In the genomic region with DNA sequence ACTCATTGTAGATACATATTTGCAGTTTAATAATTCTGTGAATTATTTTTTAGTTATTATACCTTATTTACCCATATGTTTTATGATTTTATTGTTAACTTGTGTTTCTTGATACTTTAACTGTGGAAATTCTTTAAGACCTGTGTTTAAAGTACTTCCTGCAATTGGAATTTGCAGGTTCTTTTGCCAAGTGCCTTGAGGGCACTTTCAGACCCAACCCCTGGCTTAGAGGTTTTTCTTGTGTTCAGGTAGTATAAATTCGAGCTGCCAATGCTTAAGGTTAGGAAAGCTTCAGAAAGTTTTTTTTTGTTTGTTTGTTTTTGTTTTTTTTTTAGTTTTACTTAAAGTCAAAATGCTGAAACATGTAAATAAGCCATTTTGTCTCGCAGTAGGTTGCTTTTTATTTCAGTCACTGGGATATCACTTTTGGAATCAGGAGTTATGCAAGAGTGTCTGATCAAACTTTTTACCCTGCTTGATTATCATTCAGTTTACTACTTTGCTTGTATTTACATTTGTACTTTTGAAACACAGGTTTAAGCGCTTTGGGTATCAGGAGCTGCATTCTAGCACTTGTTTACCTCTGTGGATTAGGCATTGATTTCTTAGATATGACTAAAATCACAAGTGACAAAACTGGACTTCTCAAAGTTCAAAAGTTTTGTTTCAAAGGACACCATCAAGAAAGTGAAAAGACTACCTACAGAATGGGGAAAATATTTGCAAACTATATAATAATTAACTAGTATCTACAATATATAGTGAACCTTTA, we compare ENCODE assay signal across 1 cellular context.
A peak's percentile ranks its signal among the peaks of the same experiment; 100 is the strongest.
TF ChIP-seq lines count a peak whose summit lies in the region.

No MANE protein-coding gene starts in this region.

TF ChIP-seq in HepG2, 621 proteins besides CTCF, POLR2A, EP300 and RAD21 (continued from another document and continues in another):
- TF ChIP-seq, protein P1, sequence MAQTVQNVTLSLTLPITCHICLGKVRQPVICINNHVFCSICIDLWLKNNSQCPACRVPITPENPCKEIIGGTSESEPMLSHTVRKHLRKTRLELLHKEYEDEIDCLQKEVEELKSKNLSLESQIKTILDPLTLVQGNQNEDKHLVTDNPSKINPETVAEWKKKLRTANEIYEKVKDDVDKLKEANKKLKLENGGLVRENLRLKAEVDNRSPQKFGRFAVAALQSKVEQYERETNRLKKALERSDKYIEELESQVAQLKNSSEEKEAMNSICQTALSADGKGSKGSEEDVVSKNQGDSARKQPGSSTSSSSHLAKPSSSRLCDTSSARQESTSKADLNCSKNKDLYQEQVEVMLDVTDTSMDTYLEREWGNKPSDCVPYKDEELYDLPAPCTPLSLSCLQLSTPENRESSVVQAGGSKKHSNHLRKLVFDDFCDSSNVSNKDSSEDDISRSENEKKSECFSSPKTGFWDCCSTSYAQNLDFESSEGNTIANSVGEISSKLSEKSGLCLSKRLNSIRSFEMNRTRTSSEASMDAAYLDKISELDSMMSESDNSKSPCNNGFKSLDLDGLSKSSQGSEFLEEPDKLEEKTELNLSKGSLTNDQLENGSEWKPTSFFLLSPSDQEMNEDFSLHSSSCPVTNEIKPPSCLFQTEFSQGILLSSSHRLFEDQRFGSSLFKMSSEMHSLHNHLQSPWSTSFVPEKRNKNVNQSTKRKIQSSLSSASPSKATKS (CRISPR knock-in tag; IDR thresholded peaks at IDR 0.05), result no peak
- TF ChIP-seq ZMYM4 (CRISPR knock-in tag; IDR thresholded peaks at IDR 0.05) (peak; percentile 68; the same call in 1 of the 2 replicates), ARID2 (CRISPR knock-in tag; IDR thresholded peaks at IDR 0.05; ENCODE audit: borderline replicate concordance) (no peak), NCOR1 (IDR thresholded peaks at IDR 0.05; ENCODE audit: borderline replicate concordance, low read length) (peak; percentile 93), HOXA3 (CRISPR knock-in tag; IDR thresholded peaks at IDR 0.05) (0 out of 2 replicates have a peak, but pooled peaks have one; percentile 18), ZNF644 (CRISPR knock-in tag; IDR thresholded peaks at IDR 0.05; ENCODE audit: low read depth) (no peak), ZSCAN22 (CRISPR knock-in tag; IDR thresholded peaks at IDR 0.05) (no peak), ZFP36 (IDR thresholded peaks at IDR 0.05; ENCODE audit: borderline replicate concordance, low read depth, low read length, partially characterized antibody) (no peak), TBP (CRISPR knock-in tag; IDR thresholded peaks at IDR 0.05) (no peak), ZHX2 (IDR thresholded peaks at IDR 0.05; ENCODE audit: low read depth) (no peak), ZHX2 (CRISPR knock-in tag; IDR thresholded peaks at IDR 0.05; ENCODE audit: borderline replicate concordance) (no peak), ZNF362 (CRISPR knock-in tag; IDR thresholded peaks at IDR 0.05; ENCODE audit: borderline replicate concordance) (peak; percentile 53; the same call in 1 of the 2 replicates), ZNF562 (CRISPR knock-in tag; IDR thresholded peaks at IDR 0.05; ENCODE audit: borderline replicate concordance) (no peak), HOXD1 (CRISPR knock-in tag; IDR thresholded peaks at IDR 0.05) (no peak), GATAD2A (CRISPR knock-in tag; IDR thresholded peaks at IDR 0.05) (peak; percentile 91), DZIP1 (CRISPR knock-in tag; IDR thresholded peaks at IDR 0.05) (no peak), POGZ (CRISPR knock-in tag; IDR thresholded peaks at IDR 0.05) (peak; percentile 40; the same call in 1 of the 2 replicates), GZF1 (CRISPR knock-in tag; IDR thresholded peaks at IDR 0.05) (peak; percentile 62; the same call in 1 of the 2 replicates), ZNF230 (CRISPR knock-in tag; IDR thresholded peaks at IDR 0.05) (no peak), CCAR2 (optimal IDR thresholded peaks at IDR 0.05; ENCODE audit: low read depth, low read length) (no peak), HOXA5 (CRISPR knock-in tag; IDR thresholded peaks at IDR 0.05) (0 out of 2 replicates have a peak, but pooled peaks have one; percentile 70), TBX2 (CRISPR knock-in tag; IDR thresholded peaks at IDR 0.05; ENCODE audit: borderline replicate concordance) (peak; percentile 38; the same call in 1 of the 2 replicates), ZNF343 (CRISPR knock-in tag; IDR thresholded peaks at IDR 0.05) (no peak), ZNF253 (CRISPR knock-in tag; IDR thresholded peaks at IDR 0.05; ENCODE audit: borderline replicate concordance) (no peak), PAF1 (CRISPR knock-in tag; IDR thresholded peaks at IDR 0.05) (no peak), ZNF281 (CRISPR knock-in tag; IDR thresholded peaks at IDR 0.05; ENCODE audit: borderline replicate concordance) (no peak), KDM1A (CRISPR knock-in tag; IDR thresholded peaks at IDR 0.05) (no peak), U2AF1 (optimal IDR thresholded peaks at IDR 0.05; ENCODE audit: low read depth, low read length) (no peak), SOX13 (IDR thresholded peaks at IDR 0.05) (no peak; the same call in 1 of the 2 replicates), SOX13 (CRISPR knock-in tag; conservative IDR thresholded peaks at IDR 0.05 in 1 of 2, IDR thresholded peaks at IDR 0.05 in 1 of 2) (peak in 1 of 2 experiments; percentile 90; a peak in 2 of 4 replicates), CEBPB (IDR thresholded peaks at IDR 0.05; ENCODE audit: borderline replicate concordance, low read depth, low read length) (peak; percentile 51; the same call in 1 of the 2 replicates), HCFC1 (IDR thresholded peaks at IDR 0.05; ENCODE audit: low read depth, low read length) (no peak), DPF2 (CRISPR knock-in tag; IDR thresholded peaks at IDR 0.05; ENCODE audit: borderline replicate concordance, low read depth) (peak; percentile 50; the same call in 1 of the 2 replicates), BRF2 (CRISPR knock-in tag; IDR thresholded peaks at IDR 0.05) (no peak)
- TF ChIP-seq, protein P2, sequence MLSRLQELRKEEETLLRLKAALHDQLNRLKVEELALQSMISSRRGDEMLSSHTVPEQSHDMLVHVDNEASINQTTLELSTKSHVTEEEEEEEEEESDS (CRISPR knock-in tag; IDR thresholded peaks at IDR 0.05; ENCODE audit: borderline replicate concordance), result no peak
- TF ChIP-seq, protein P3, sequence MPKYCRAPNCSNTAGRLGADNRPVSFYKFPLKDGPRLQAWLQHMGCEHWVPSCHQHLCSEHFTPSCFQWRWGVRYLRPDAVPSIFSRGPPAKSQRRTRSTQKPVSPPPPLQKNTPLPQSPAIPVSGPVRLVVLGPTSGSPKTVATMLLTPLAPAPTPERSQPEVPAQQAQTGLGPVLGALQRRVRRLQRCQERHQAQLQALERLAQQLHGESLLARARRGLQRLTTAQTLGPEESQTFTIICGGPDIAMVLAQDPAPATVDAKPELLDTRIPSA (CRISPR knock-in tag; IDR thresholded peaks at IDR 0.05; ENCODE audit: borderline replicate concordance), result no peak
- TF ChIP-seq, protein P4, sequence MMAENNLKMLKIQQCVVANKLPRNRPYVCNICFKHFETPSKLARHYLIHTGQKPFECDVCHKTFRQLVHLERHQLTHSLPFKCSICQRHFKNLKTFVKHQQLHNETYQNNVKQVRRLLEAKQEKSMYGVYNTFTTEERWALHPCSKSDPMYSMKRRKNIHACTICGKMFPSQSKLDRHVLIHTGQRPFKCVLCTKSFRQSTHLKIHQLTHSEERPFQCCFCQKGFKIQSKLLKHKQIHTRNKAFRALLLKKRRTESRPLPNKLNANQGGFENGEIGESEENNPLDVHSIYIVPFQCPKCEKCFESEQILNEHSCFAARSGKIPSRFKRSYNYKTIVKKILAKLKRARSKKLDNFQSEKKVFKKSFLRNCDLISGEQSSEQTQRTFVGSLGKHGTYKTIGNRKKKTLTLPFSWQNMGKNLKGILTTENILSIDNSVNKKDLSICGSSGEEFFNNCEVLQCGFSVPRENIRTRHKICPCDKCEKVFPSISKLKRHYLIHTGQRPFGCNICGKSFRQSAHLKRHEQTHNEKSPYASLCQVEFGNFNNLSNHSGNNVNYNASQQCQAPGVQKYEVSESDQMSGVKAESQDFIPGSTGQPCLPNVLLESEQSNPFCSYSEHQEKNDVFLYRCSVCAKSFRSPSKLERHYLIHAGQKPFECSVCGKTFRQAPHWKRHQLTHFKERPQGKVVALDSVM (CRISPR knock-in tag; IDR thresholded peaks at IDR 0.05), result no peak
